21 cellular contexts compared by ENCODE assay signal in genomic region chr5:1183424-1184162, GRCh38. TPM values are rescaled to one million over a fixed set of nuclear protein-coding genes. Genes with fewer than 3 reads are reported as not detected.
DNase-seq lines count a peak whose midpoint lies in the region; ATAC-seq, FAIRE-seq and TF ChIP-seq lines count a peak whose summit lies in the region.
"Had no signal": no experiment of that assay in that cellular context is flagged by ENCODE, and none has a peak within 500 bp of the region (broad histone marks: within the 10 kb centered on the region; RNA-seq: fewer than 3 reads in every experiment).

No MANE protein-coding gene starts in this region.

- H3K27ac ChIP-seq in caudate nucleus (ENCODE audit: low read depth, low read length) (peak overlapping the region; percentile 80), kidney (ENCODE audit: low read depth in 2 of 2, low read length in 2 of 2) (peak overlapping the region in 1 of 2 donors; percentile 11)
- no peak overlapping the region for H3K27ac ChIP-seq in effector memory CD4-positive, alpha-beta T cell (ENCODE audit: insufficient read depth, low read length, poor library complexity, severe bottlenecking)
- H3K27ac ChIP-seq: PC-9, SK-N-MC, upper lobe of right lung had no signal

- no peaks in the 10 kb centered on the region for H3K36me3 Mint-ChIP-seq in Caco-2 (ENCODE audit: insufficient read depth, unreplicated experiment)
- no peaks in the 10 kb centered on the region for H3K36me3 Mint-ChIP-seq in activated CD8-positive, alpha-beta T cell treated with anti-CD3 and anti-CD28 coated beads for 36 hours (ENCODE audit: low read depth)
- H3K36me3 Mint-ChIP-seq in osteocyte (ENCODE audit: unreplicated experiment) = no peaks in the 10 kb centered on the region

- H3K4me3 Mint-ChIP-seq in Caco-2 (ENCODE audit: unreplicated experiment) = peak overlapping the region; percentile 61
- H3K4me3 Mint-ChIP-seq in activated CD8-positive, alpha-beta T cell treated with anti-CD3 and anti-CD28 coated beads for 36 hours = no peak overlapping the region
- H3K4me3 Mint-ChIP-seq in osteocyte (ENCODE audit: unreplicated experiment) = no peak overlapping the region
- H3K4me3 Mint-ChIP-seq: CD4-positive, alpha-beta T cell; stimulated activated naive CD8-positive, alpha-beta T cell treated with anti-CD3 and anti-CD28 coated beads, Interleukin-15, Interleukin-2, amounts not matched to agents 100 ng/mL and 50 ng/mL, for 24 hours had no signal

- BruUV-seq in Caco-2 (replicated peaks; lab: Mats Ljungman, UMichigan) = no TSS peak

- H3K36me3 ChIP-seq in Caco-2 (ENCODE audit: control insufficient read depth, insufficient read depth, low read length) (no peaks in the 10 kb centered on the region), kidney (ENCODE audit: control insufficient read depth in 1 of 2, insufficient read depth in 2 of 2, low read length in 2 of 2) (no peaks in the 10 kb centered on the region), neuron (ENCODE audit: insufficient read depth, low read length) (no peaks in the 10 kb centered on the region)
- H3K36me3 ChIP-seq in effector memory CD4-positive, alpha-beta T cell (ENCODE audit: control insufficient read depth, insufficient read depth, low read length) = no peaks in the 10 kb centered on the region
- H3K36me3 ChIP-seq: upper lobe of right lung had no signal

- peaks cover 68% of the 10 kb centered on the region for H3K4me1 ChIP-seq in Caco-2
- H3K4me1 ChIP-seq in kidney (ENCODE audit: control insufficient read depth in 1 of 2, insufficient read depth in 1 of 2, low read depth in 1 of 2, low read length in 2 of 2) = peaks cover 5 to 8% of the 10 kb centered on the region in 2 donors
- peaks cover 23% of the 10 kb centered on the region for H3K4me1 ChIP-seq in neuron (ENCODE audit: insufficient read depth, low read length)
- no peaks in the 10 kb centered on the region for H3K4me1 ChIP-seq in effector memory CD4-positive, alpha-beta T cell (ENCODE audit: control insufficient read depth, insufficient read depth, low read length, poor library complexity, severe bottlenecking)

- peak overlapping the region; percentile 20 for H2AFZ ChIP-seq in neuron (ENCODE audit: low read depth, low read length)
- H2AFZ ChIP-seq: PC-9 had no signal

- no peaks in the 10 kb centered on the region for H3K9me3 ChIP-seq in Caco-2
- no peaks in the 10 kb centered on the region for H3K9me3 ChIP-seq in kidney (ENCODE audit: control insufficient read depth in 1 of 2, low read length in 2 of 2)
- no peaks in the 10 kb centered on the region for H3K9me3 ChIP-seq in neuron (ENCODE audit: low read length)
- H3K9me3 ChIP-seq in effector memory CD4-positive, alpha-beta T cell (ENCODE audit: control insufficient read depth, low read length) = no peaks in the 10 kb centered on the region
- H3K9me3 ChIP-seq: upper lobe of right lung had no signal

- H3K9me3 Mint-ChIP-seq in Caco-2 (ENCODE audit: unreplicated experiment) (no peaks in the 10 kb centered on the region), osteocyte (ENCODE audit: unreplicated experiment) (no peaks in the 10 kb centered on the region)
- no peaks in the 10 kb centered on the region for H3K9me3 Mint-ChIP-seq in activated CD8-positive, alpha-beta T cell treated with anti-CD3 and anti-CD28 coated beads for 36 hours
- H3K9me3 Mint-ChIP-seq: CD4-positive, alpha-beta T cell; stimulated activated naive CD8-positive, alpha-beta T cell treated with anti-CD3 and anti-CD28 coated beads, Interleukin-15, Interleukin-2, amounts not matched to agents 100 ng/mL and 50 ng/mL, for 24 hours had no signal

- DNase-seq in Caco-2 = no peak
- peak in 6 of 61 donors; percentile 30 to 64 (median 43) for DNase-seq in caudate nucleus (lab: John Stamatoyannopoulos, UW)
- DNase-seq in kidney = peak; percentile 66
- DNase-seq in effector memory CD4-positive, alpha-beta T cell = no peak
- DNase-seq in activated CD8-positive, alpha-beta T cell treated with anti-CD3 and anti-CD28 coated beads for 36 hours = no peak
- DNase-seq in osteocyte (ENCODE audit: extremely low spot score, unreplicated experiment) = no peak
- DNase-seq: activated effector memory CD4-positive, alpha-beta T cell treated with Interleukin-2 at 50 U/mL for 16 hours; amniotic stem cell; CD4-positive, alpha-beta T cell; NCI-H1417; NCI-H748 treated with DMSO at 0.1 percent for 48 hours; PC-9; upper lobe of right lung had no signal

- H3K4me3 ChIP-seq in Caco-2 (ENCODE audit: low read depth, low read length) (no peak overlapping the region), kidney (ENCODE audit: low read length in 2 of 2) (peak overlapping the region in 1 of 2 donors; percentile 41), neuron (ENCODE audit: low read length) (no peak overlapping the region)
- no peak overlapping the region for H3K4me3 ChIP-seq in effector memory CD4-positive, alpha-beta T cell (ENCODE audit: insufficient read depth, low read depth, low read length, poor library complexity, severe bottlenecking)
- H3K4me3 ChIP-seq: PC-9, SK-N-MC, upper lobe of right lung had no signal

- H3K4me1 Mint-ChIP-seq in Caco-2 (ENCODE audit: low read depth, unreplicated experiment) (peaks cover 11% of the 10 kb centered on the region), osteocyte (ENCODE audit: unreplicated experiment) (no peaks in the 10 kb centered on the region)
- H3K4me1 Mint-ChIP-seq in activated CD8-positive, alpha-beta T cell treated with anti-CD3 and anti-CD28 coated beads for 36 hours (ENCODE audit: low read depth) = no peaks in the 10 kb centered on the region

- TF ChIP-seq CTCF in Caco-2 (IDR thresholded peaks at IDR 0.05; ENCODE audit: insufficient read depth in 1 of 2, low read depth in 1 of 2, low read length in 1 of 2, severe bottlenecking in 1 of 2, unreplicated experiment in 1 of 2) = no peak
- no peak for TF ChIP-seq CTCF in kidney (IDR thresholded peaks at IDR 0.05; ENCODE audit: borderline replicate concordance, extremely low read depth, insufficient read depth)
- TF ChIP-seq CTCF in activated CD8-positive, alpha-beta T cell treated with anti-CD3 and anti-CD28 coated beads for 36 hours (IDR thresholded peaks at IDR 0.05) = no peak
- no peak for TF ChIP-seq CTCF in osteocyte (IDR thresholded peaks at IDR 0.05)

- H3K27ac Mint-ChIP-seq in Caco-2 (ENCODE audit: unreplicated experiment) (peak overlapping the region; percentile 75), osteocyte (ENCODE audit: unreplicated experiment) (no peak overlapping the region)
- H3K27ac Mint-ChIP-seq in activated CD8-positive, alpha-beta T cell treated with anti-CD3 and anti-CD28 coated beads for 36 hours = no peak overlapping the region
- H3K27ac Mint-ChIP-seq: CD4-positive, alpha-beta T cell; stimulated activated naive CD8-positive, alpha-beta T cell treated with anti-CD3 and anti-CD28 coated beads, Interleukin-15, Interleukin-2, amounts not matched to agents 100 ng/mL and 50 ng/mL, for 24 hours had no signal

- H3K9ac ChIP-seq in kidney (ENCODE audit: low read length in 2 of 2) = no peak overlapping the region

- POLR2A ChIA-PET in Caco-2 (lab: Charles Lee) = no interaction called here
- POLR2A ChIA-PET in activated CD8-positive, alpha-beta T cell treated with anti-CD3 and anti-CD28 coated beads for 36 hours (lab: Charles Lee) = interaction anchor here (0.7 kb wide), 1 partner anchor 435 kb away, joined by 3 read pairs; no protein-coding TSS in a partner anchor

- H3K27me3 ChIP-seq in Caco-2 (replicated peaks; ENCODE audit: control insufficient read depth, insufficient read depth, low read length) (no peaks in the 10 kb centered on the region), neuron (ENCODE audit: insufficient read depth, low read length) (no peaks in the 10 kb centered on the region)
- no peaks in the 10 kb centered on the region for H3K27me3 ChIP-seq in effector memory CD4-positive, alpha-beta T cell (replicated peaks; ENCODE audit: control insufficient read depth, insufficient read depth, low read length, poor library complexity, severe bottlenecking)
- H3K27me3 ChIP-seq: upper lobe of right lung had no signal

- intact Hi-C loops in Caco-2 (cut with micrococcal nuclease; ENCODE audit: unreplicated experiment) (no loop called here), kidney (cut with DNase I) (no loop called here)
- intact Hi-C loops in activated CD8-positive, alpha-beta T cell treated with anti-CD3 and anti-CD28 coated beads for 36 hours (cut with micrococcal nuclease) = no loop called here

- CTCF ChIA-PET in Caco-2 (lab: Charles Lee) = interaction anchor here (1.4 to 2.6 kb wide), 4 partner anchors 9 to 25 kb away, joined by 4 to 21 read pairs (median 6); no protein-coding TSS in a partner anchor
- CTCF ChIA-PET in activated CD8-positive, alpha-beta T cell treated with anti-CD3 and anti-CD28 coated beads for 36 hours (lab: Charles Lee) = interaction anchor here (1.2 to 1.7 kb wide), 2 partner anchors 9 to 461 kb away, joined by 4 to 8 read pairs; no protein-coding TSS in a partner anchor

- H3K27me3 Mint-ChIP-seq in Caco-2 (ENCODE audit: insufficient read depth, unreplicated experiment) = no peaks in the 10 kb centered on the region
- H3K27me3 Mint-ChIP-seq in activated CD8-positive, alpha-beta T cell treated with anti-CD3 and anti-CD28 coated beads for 36 hours = peaks cover 3% of the 10 kb centered on the region
- H3K27me3 Mint-ChIP-seq in osteocyte (ENCODE audit: unreplicated experiment) = peaks cover 21% of the 10 kb centered on the region

- FAIRE-seq in kidney (lab: Jason Lieb, UNC) = no peak
- FAIRE-seq: HTR-8/SVneo had no signal

- no peak for ATAC-seq in GM21390 (IDR thresholded peaks at IDR 0.05; ENCODE audit: unreplicated experiment)
- no peak for ATAC-seq in activated CD8-positive, alpha-beta T cell treated with anti-CD3 and anti-CD28 coated beads for 36 hours
- ATAC-seq: upper lobe of right lung had no signal

RNA-seq across cellular contexts. Expression of gene SLC6A19, which starts 17.8 kb away (rescaled TPM):
- total RNA-seq in Caco-2 (2022) = 0.29 and 0.32 TPM in 2 replicates
- 2.2 TPM for total RNA-seq in kidney
- polyA plus RNA-seq in kidney (ENCODE audit: insufficient read depth, low read depth, low replicate concordance) = 69.3 TPM
- not detected for total RNA-seq in activated CD8-positive, alpha-beta T cell treated with anti-CD3 and anti-CD28 coated beads for 36 hours
- not detected in 2 replicates for total RNA-seq in osteocyte
- total RNA-seq: CD4-positive, alpha-beta T cell; PC-9; renal cortical epithelial cell; upper lobe of right lung had no signal

RNA-seq across cellular contexts. Expression of gene SLC6A18, which starts 41.6 kb away (rescaled TPM):
- total RNA-seq in Caco-2 (2022) (not detected in 2 replicates), kidney (not detected), osteocyte (not detected in 2 replicates)
- 1.5 TPM for polyA plus RNA-seq in kidney (ENCODE audit: insufficient read depth, low read depth, low replicate concordance)
- not detected for total RNA-seq in activated CD8-positive, alpha-beta T cell treated with anti-CD3 and anti-CD28 coated beads for 36 hours
- total RNA-seq: CD4-positive, alpha-beta T cell; cerebellum; left lobe of liver; PC-9; renal cortical epithelial cell; upper lobe of right lung had no signal
